9 cellular contexts compared by ENCODE assay signal in the genomic region with DNA sequence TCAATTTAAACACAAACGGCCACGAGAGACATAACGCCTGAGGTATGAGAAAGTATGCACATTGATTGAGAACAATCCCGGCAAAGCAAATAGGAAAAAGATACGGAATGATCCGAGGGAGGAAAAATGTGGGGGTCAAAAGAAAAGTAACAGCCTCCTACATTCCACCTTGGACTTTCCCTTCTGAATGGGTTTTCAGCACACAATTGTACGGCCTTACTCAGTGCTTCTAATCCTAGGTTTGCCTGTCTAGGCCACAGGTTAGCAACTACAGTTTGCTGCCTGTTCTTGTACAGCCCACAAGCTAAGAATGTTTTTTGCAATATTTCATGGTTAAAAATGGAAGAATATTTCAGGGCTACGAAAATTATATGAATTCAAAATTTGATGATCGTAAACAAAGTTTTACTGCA. TPM values are rescaled to one million over a fixed set of nuclear protein-coding genes. Genes with fewer than 3 reads are reported as not detected.
DNase-seq lines count a peak whose midpoint lies in the region; ATAC-seq and TF ChIP-seq lines count a peak whose summit lies in the region.
"Had no signal": no experiment of that assay in that cellular context is flagged by ENCODE, and none has a peak within 500 bp of the region (broad histone marks: within the 10 kb centered on the region; RNA-seq: fewer than 3 reads in every experiment).

No MANE protein-coding gene starts in this region.

- H3K4me3 ChIP-seq in AG09309 (ENCODE audit: control insufficient read depth, low read depth, low read length) = 0 out of 2 replicates have a peak overlapping the region, but pooled peaks have one; percentile 70
- peak overlapping the region; percentile 81 for H3K4me3 ChIP-seq in epithelial cell of proximal tubule (ENCODE audit: low read depth, low read length)
- H3K4me3 ChIP-seq in neural progenitor cell = peak overlapping the region; percentile 65

- no peak overlapping the region for H3K9ac ChIP-seq in neural progenitor cell

- H3K27me3 Mint-ChIP-seq in neural progenitor cell (ENCODE audit: insufficient read depth, low read depth) = peaks cover 3% of the 10 kb centered on the region
- peaks cover 45 to 64% of the 10 kb centered on the region in 2 donors for H3K27me3 Mint-ChIP-seq in effector memory CD8-positive, alpha-beta T cell

- H3K4me3 Mint-ChIP-seq in neural progenitor cell = peak overlapping the region; percentile 94
- no peak overlapping the region for H3K4me3 Mint-ChIP-seq in effector memory CD8-positive, alpha-beta T cell

- H3K36me3 ChIP-seq in neural progenitor cell = no peaks in the 10 kb centered on the region

- peak overlapping the region; percentile 96 for H3K4me2 ChIP-seq in neural progenitor cell

- H3K27ac ChIP-seq in neural progenitor cell = no peak overlapping the region

- no peaks in the 10 kb centered on the region for H3K36me3 Mint-ChIP-seq in neural progenitor cell
- peaks cover under 1% of the 10 kb centered on the region for H3K36me3 Mint-ChIP-seq in effector memory CD8-positive, alpha-beta T cell (ENCODE audit: insufficient read depth)

- peaks cover 16% of the 10 kb centered on the region for H3F3A ChIP-seq in neural progenitor cell (ENCODE audit: low read depth)

- H3K9me3 Mint-ChIP-seq in neural progenitor cell = peaks cover 2% of the 10 kb centered on the region
- no peaks in the 10 kb centered on the region for H3K9me3 Mint-ChIP-seq in effector memory CD8-positive, alpha-beta T cell

- peak overlapping the region; percentile 93 for H2AFZ ChIP-seq in neural progenitor cell (replicated peaks)

- TF ChIP-seq CTCF in AG09309 (IDR thresholded peaks at IDR 0.05; ENCODE audit: control insufficient read depth, insufficient read depth, low read depth, low read length, missing control alignments) (no peak), epithelial cell of proximal tubule (conservative IDR thresholded peaks at IDR 0.05; ENCODE audit: low read depth, low read length) (no peak), neural progenitor cell (IDR thresholded peaks at IDR 0.05) (no peak)

- H3K27ac Mint-ChIP-seq in neural progenitor cell = peak overlapping the region; percentile 60
- H3K27ac Mint-ChIP-seq in effector memory CD8-positive, alpha-beta T cell = no peak overlapping the region

- ATAC-seq in effector memory CD8-positive, alpha-beta T cell (replicated peaks) = no peak

- peaks cover 15% of the 10 kb centered on the region for H3K4me1 ChIP-seq in neural progenitor cell

- H4K20me1 ChIP-seq in neural progenitor cell (ENCODE audit: low read depth) = no peaks in the 10 kb centered on the region

- DNase-seq in AG09309 (ENCODE audit: low read depth) (no peak), RKO (ENCODE audit: low spot score) (peak; percentile 51), epithelial cell of proximal tubule (ENCODE audit: low read depth) (peak; percentile 30), neural progenitor cell (ENCODE audit: low spot score) (no peak), NCI-H1092 (lab: John Stamatoyannopoulos, UW) (no peak)
- DNase-seq in effector memory CD8-positive, alpha-beta T cell = no peak
- no peak for DNase-seq in stimulated activated CD4-positive, alpha-beta T cell treated with anti-CD3 and anti-CD28 coated beads, Interleukin-2, amount 100 ng/mL, for 48 hours
- DNase-seq in activated CD4-positive, alpha-beta T cell treated with anti-CD3 and anti-CD28 coated beads, Interleukin-2, amount 50 U/mL, for 4 hours = no peak
- DNase-seq: RPMI8226 had no signal

- H3K79me2 ChIP-seq in neural progenitor cell (ENCODE audit: low read depth) = peaks cover 6% of the 10 kb centered on the region

- no peaks in the 10 kb centered on the region for H3K9me3 ChIP-seq in neural progenitor cell (ENCODE audit: low read depth)

- peaks cover 11% of the 10 kb centered on the region for H3K4me1 Mint-ChIP-seq in neural progenitor cell
- H3K4me1 Mint-ChIP-seq in effector memory CD8-positive, alpha-beta T cell (ENCODE audit: low read depth in 2 of 2) = no peaks in the 10 kb centered on the region

- peaks cover 23% of the 10 kb centered on the region for H3K27me3 ChIP-seq in neural progenitor cell

RNA-seq across cellular contexts. Expression of gene RNF20, which starts 46.2 kb away (rescaled TPM):
- total RNA-seq in epithelial cell of proximal tubule (17.3 and 23.1 TPM in 2 replicates), neural progenitor cell (ENCODE audit: low replicate concordance) (32.2 and 37.0 TPM in 2 replicates)

RNA-seq across cellular contexts. Expression of gene ALDOB, which starts 51.9 kb away (rescaled TPM):
- total RNA-seq in epithelial cell of proximal tubule (not detected in 2 replicates), neural progenitor cell (ENCODE audit: low replicate concordance) (not detected in 2 replicates)

Comparison
In these comparisons a context has a peak if more than half of its experiments do, and no peak if none do; other contexts are left out.
1. DNase-seq: peak in RKO (single experiment) and epithelial cell of proximal tubule (single experiment); none in AG09309 (single experiment), neural progenitor cell (single experiment), effector memory CD8-positive, alpha-beta T cell (0 of 3), NCI-H1092 (single experiment), stimulated activated CD4-positive, alpha-beta T cell treated with anti-CD3 and anti-CD28 coated beads, Interleukin-2, amount 100 ng/mL, for 48 hours (0 of 2) and activated CD4-positive, alpha-beta T cell treated with anti-CD3 and anti-CD28 coated beads, Interleukin-2, amount 50 U/mL, for 4 hours (0 of 2).
2. Peak in every context shown above with its lines, with median percentiles within 50 percentile points of each other: H3K4me3 ChIP-seq.